Comparison of ENCODE assay signal across 8 cellular contexts in the genomic region with DNA sequence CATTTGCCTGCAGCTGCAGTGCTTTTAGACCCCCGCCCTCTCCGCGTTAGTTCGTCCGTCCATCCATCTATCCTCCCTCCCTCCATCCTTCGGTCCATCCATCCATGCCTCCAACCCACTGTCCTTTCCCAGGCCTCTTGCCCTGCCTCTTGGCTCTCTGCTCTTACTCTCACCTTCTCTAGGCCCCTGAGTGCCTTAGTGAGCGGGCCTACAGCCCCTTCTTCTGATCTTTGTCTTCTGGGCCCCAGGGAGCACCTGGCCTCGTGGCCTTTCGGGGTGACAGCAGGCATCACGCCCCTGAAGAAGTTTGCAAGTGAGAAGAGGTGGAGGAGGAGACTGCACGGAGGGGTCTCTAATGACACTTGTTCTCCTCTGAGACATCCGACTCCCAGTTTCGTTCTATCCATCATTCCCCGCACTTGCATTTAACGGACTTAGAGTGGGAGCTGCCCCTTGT. TPM values are rescaled to one million over a fixed set of nuclear protein-coding genes. Genes with fewer than 3 reads are reported as not detected.
DNase-seq lines count a peak whose midpoint lies in the region; ATAC-seq lines count a peak whose summit lies in the region.

No MANE protein-coding gene starts in this region.

- peak overlapping the region; percentile 99 for H3K4me2 ChIP-seq in BLaER1

- H3K27ac ChIP-seq in BLaER1 (peak overlapping the region; percentile 99), KOPT-K1 (ENCODE audit: low read depth, low read length, poor library complexity, severe bottlenecking) (peak overlapping the region; percentile 84), caudate nucleus (ENCODE audit: low read depth, low read length) (peak overlapping the region; percentile 96), muscle layer of colon (ENCODE audit: low read depth, low read length) (peak overlapping the region; percentile 12)

- in situ Hi-C loops in G401 (cut with HindIII; ENCODE audit: low sequenced_read_pairs) = no loop called here

- H3K9ac ChIP-seq in BLaER1 (peak overlapping the region; percentile 99), muscle layer of colon (ENCODE audit: low read length) (peak overlapping the region; percentile 65)

- DNase-seq in caudate nucleus (lab: John Stamatoyannopoulos, UW) (no peak), G401 (ENCODE audit: low spot score) (no peak), activated gamma-delta T cell (lab: John Stamatoyannopoulos, UW) (no peak)
- no peak for DNase-seq in central memory CD4-positive, alpha-beta T cell

- H3K4me3 ChIP-seq in BLaER1 (peak overlapping the region; percentile 81), muscle layer of colon (ENCODE audit: low read depth in 1 of 2, low read length in 2 of 2) (peak overlapping the region; percentile 71 to 92)

- no peak for ATAC-seq in GM19397 (IDR thresholded peaks at IDR 0.05; ENCODE audit: unreplicated experiment)

- H3K4me1 ChIP-seq in BLaER1 (peaks cover 37% of the 10 kb centered on the region), muscle layer of colon (ENCODE audit: insufficient read depth, low read length) (peaks cover 11% of the 10 kb centered on the region)

- H3K36me3 ChIP-seq in BLaER1 = peaks cover 40% of the 10 kb centered on the region
- peaks cover 34% of the 10 kb centered on the region; the same call in 1 of the 2 replicates for H3K36me3 ChIP-seq in KOPT-K1 (ENCODE audit: insufficient read depth, low read length)
- H3K36me3 ChIP-seq in muscle layer of colon (ENCODE audit: insufficient read depth, low read length) = peaks cover 15% of the 10 kb centered on the region

- H3K9me3 ChIP-seq in BLaER1 = no peaks in the 10 kb centered on the region
- no peaks in the 10 kb centered on the region for H3K9me3 ChIP-seq in KOPT-K1 (ENCODE audit: insufficient read depth, low read length, poor library complexity, severe bottlenecking)
- no peaks in the 10 kb centered on the region for H3K9me3 ChIP-seq in muscle layer of colon (ENCODE audit: low read length)

- no peaks in the 10 kb centered on the region for H3K27me3 ChIP-seq in BLaER1
- no peaks in the 10 kb centered on the region for H3K27me3 ChIP-seq in muscle layer of colon (ENCODE audit: control insufficient read depth in 1 of 2, insufficient read depth in 2 of 2, low read length in 2 of 2)

- H4K20me1 ChIP-seq in BLaER1 = no peaks in the 10 kb centered on the region

RNA-seq across cellular contexts. Expression of gene ATXN7L2, which starts 0.8 kb away (rescaled TPM):
- 2.9 and 6.8 TPM in 2 replicates for total RNA-seq in G401 (2014; rRNA removed; shearing (Covaris generic))

RNA-seq across cellular contexts. Expression of gene CYB561D1, which starts 9.3 kb away (rescaled TPM):
- total RNA-seq in G401 (2014; rRNA removed; shearing (Covaris generic)) = 0.31 and 3.1 TPM in 2 replicates

RNA-seq across cellular contexts. Expression of gene SYPL2, which starts 18.2 kb away (rescaled TPM):
- total RNA-seq in G401 (2014; rRNA removed; shearing (Covaris generic)) = not detected in 2 replicates

RNA-seq across cellular contexts. Expression of gene AMIGO1, which starts 25.0 kb away (rescaled TPM):
- total RNA-seq in G401 (2014; rRNA removed; shearing (Covaris generic)) = 0.07 and 0.25 TPM in 2 replicates

RNA-seq across cellular contexts. Expression of gene GPR61, which starts 55.1 kb away (rescaled TPM):
- not detected in 2 replicates for total RNA-seq in G401 (2014; rRNA removed; shearing (Covaris generic))

Comparison
In these comparisons a context has a peak if more than half of its experiments do, and no peak if none do; other contexts are left out.
1. H3K27ac ChIP-seq: peak in every context shown above with its lines; median percentile 99 in BLaER1; 96 in caudate nucleus; 84 in KOPT-K1; 12 in muscle layer of colon.